ENCODE assay signal across 1 cellular context in genomic region chr7:76185187-76185915, GRCh38.
TF ChIP-seq lines count a peak whose summit lies in the region.

No MANE protein-coding gene starts in this region.

TF ChIP-seq in H1, 55 proteins besides CTCF, POLR2A, EP300 and RAD21:
- TF ChIP-seq MAX (IDR thresholded peaks at IDR 0.05) = 0 out of 2 replicates have a peak, but pooled peaks have one; percentile 5
- TF ChIP-seq PHF8 (conservative IDR thresholded peaks at IDR 0.05; ENCODE audit: low read depth, low read length) = no peak
- TF ChIP-seq CHD1 (IDR thresholded peaks at IDR 0.05; ENCODE audit: low read depth, low read length) = no peak
- no peak for TF ChIP-seq EGR1 (IDR thresholded peaks at IDR 0.05; ENCODE audit: borderline replicate concordance, low read depth, low read length)
- TF ChIP-seq TAF1 (IDR thresholded peaks at IDR 0.05; ENCODE audit: low read depth, low read length) = 0 out of 2 replicates have a peak, but pooled peaks have one; percentile 21
- TF ChIP-seq BRCA1 (IDR thresholded peaks at IDR 0.05; ENCODE audit: low read depth, low read length) = no peak
- peak; percentile 56 for TF ChIP-seq ASH2L (IDR thresholded peaks at IDR 0.05; ENCODE audit: low read length)
- 0 out of 2 replicates have a peak, but pooled peaks have one; percentile 17 for TF ChIP-seq GABPA (IDR thresholded peaks at IDR 0.05; ENCODE audit: borderline replicate concordance, insufficient read depth, low read length)
- TF ChIP-seq RBBP5 (IDR thresholded peaks at IDR 0.05; ENCODE audit: borderline replicate concordance, low read depth, low read length) = no peak
